Comparison of ENCODE assay signal across 8 cellular contexts in the genomic region with DNA sequence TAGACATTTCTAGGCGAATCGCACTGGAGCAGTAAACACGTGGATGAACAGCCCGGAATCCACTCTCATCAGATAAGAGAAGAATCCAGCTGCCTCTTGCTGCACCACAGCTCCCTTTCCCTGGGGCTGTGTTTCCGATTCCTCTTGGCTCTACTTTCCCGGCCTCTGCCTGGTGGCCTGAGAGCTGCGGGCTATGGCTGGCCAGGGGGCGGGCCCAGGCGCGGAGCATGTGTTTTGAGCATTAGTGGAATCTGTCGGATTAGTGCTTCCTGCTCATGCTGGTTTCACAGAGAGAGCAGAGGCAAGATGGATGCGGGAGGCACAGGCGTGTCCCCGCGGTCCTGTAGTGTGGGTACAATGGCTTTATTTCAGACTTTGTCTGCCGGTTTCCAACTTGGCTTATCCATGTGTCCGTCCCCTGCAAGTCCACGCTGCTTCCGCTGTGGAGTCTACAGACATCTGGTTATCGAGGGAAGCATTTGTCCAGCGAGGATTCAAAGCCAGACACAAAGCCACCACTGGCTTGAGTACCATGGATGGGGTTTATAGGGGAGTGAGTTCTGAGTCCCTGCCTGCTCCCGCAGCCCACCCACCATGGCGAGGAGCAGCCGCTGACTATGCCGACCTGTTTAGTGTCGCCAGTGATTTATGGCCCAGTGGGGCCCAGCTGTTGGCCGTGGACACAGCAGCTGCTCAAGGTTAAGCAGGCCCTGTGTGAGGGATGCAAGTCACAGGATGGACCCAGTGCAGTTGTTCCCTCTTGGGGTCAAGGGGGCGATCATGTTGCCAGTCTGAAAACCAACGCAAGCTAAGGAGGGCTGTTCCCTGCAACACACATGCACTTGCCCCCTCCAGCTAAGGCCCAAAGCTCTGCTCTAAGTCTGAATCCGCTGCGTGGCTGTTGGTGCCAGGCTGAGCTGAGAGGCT. TPM values are rescaled to one million over a fixed set of nuclear protein-coding genes. Genes with fewer than 3 reads are reported as not detected.
DNase-seq lines count a peak whose midpoint lies in the region; ATAC-seq and TF ChIP-seq lines count a peak whose summit lies in the region.

No MANE protein-coding gene starts in this region.

- in situ Hi-C loops in G401 (cut with HindIII; ENCODE audit: low sequenced_read_pairs): no loop called here

- no peak for ATAC-seq in HG02678 (IDR thresholded peaks at IDR 0.05; ENCODE audit: unreplicated experiment)
- no peak for ATAC-seq in GM21390 (IDR thresholded peaks at IDR 0.05; ENCODE audit: unreplicated experiment)

- no peak overlapping the region for H3K4me3 ChIP-seq in hepatocyte
- peak overlapping the region; percentile 15 for H3K4me3 ChIP-seq in retinal pigment epithelial cell (ENCODE audit: low read length)

- H3K4me2 ChIP-seq in hepatocyte: peak overlapping the region; percentile 70

- TF ChIP-seq CTCF in hepatocyte (IDR thresholded peaks at IDR 0.05; ENCODE audit: poor library complexity) (no peak), retinal pigment epithelial cell (conservative IDR thresholded peaks at IDR 0.05; ENCODE audit: low read depth, low read length) (no peak)

- H4K20me1 ChIP-seq in hepatocyte (ENCODE audit: insufficient read depth, poor library complexity, severe bottlenecking): no peaks in the 10 kb centered on the region

- no peaks in the 10 kb centered on the region for H3K9me3 ChIP-seq in hepatocyte (ENCODE audit: low read depth)

- H3K9me2 ChIP-seq in hepatocyte (replicated peaks; ENCODE audit: insufficient read depth): no peaks in the 10 kb centered on the region

- H3K79me2 ChIP-seq in hepatocyte: no peaks in the 10 kb centered on the region

- peak overlapping the region; percentile 62 for H2AFZ ChIP-seq in hepatocyte

- no peaks in the 10 kb centered on the region for H3K27me3 ChIP-seq in hepatocyte

- peak overlapping the region; percentile 78 for H3K27ac ChIP-seq in hepatocyte

- H3K36me3 ChIP-seq in hepatocyte (replicated peaks; ENCODE audit: insufficient read depth, low read depth): no peaks in the 10 kb centered on the region

- WGBS in hepatocyte (ENCODE audit: low lambda C conversion rate, missing lambda C conversion rate): 30% methylated on average over 30 of the region's 31 CpGs

- peak; percentile 70 for DNase-seq in G401 (ENCODE audit: low spot score)
- DNase-seq in amniotic epithelial cell (ENCODE audit: low read depth): peak; percentile 92
- peak; percentile 83 for DNase-seq in hepatocyte (ENCODE audit: low spot score)
- peak; percentile 54 for DNase-seq in retinal pigment epithelial cell (ENCODE audit: low read depth)
- DNase-seq in RKO (ENCODE audit: low spot score): no peak
- DNase-seq in stimulated activated CD4-positive, alpha-beta T cell treated with anti-CD3 and anti-CD28 coated beads, Interleukin-15, amount 100 ng/mL, for 24 hours: no peak

- peaks cover 18% of the 10 kb centered on the region for H3K4me1 ChIP-seq in hepatocyte (ENCODE audit: insufficient read depth)

RNA-seq across cellular contexts. Expression of a gene that starts 43.3 kb away (rescaled TPM):
- 14.2 and 73.2 TPM in 2 replicates for total RNA-seq in G401 (2014; rRNA removed; shearing (Covaris generic))
- total RNA-seq in hepatocyte: 29.0 and 53.8 TPM in 2 replicates
- polyA plus RNA-seq in hepatocyte: 19.5 and 28.8 TPM in 2 replicates

Comparison
In these comparisons a context has a peak if more than half of its experiments do, and no peak if none do; other contexts are left out.
1. DNase-seq: peak in G401 (single experiment), amniotic epithelial cell (single experiment), hepatocyte (single experiment) and retinal pigment epithelial cell (single experiment); none in RKO (single experiment) and stimulated activated CD4-positive, alpha-beta T cell treated with anti-CD3 and anti-CD28 coated beads, Interleukin-15, amount 100 ng/mL, for 24 hours (single experiment).